Comparison of ENCODE assay signal across 9 cellular contexts in genomic region chr19:53980553-53981407, GRCh38. TPM values are rescaled to one million over a fixed set of nuclear protein-coding genes. Genes with fewer than 3 reads are reported as not detected.
DNase-seq lines count a peak whose midpoint lies in the region; ATAC-seq, FAIRE-seq and TF ChIP-seq lines count a peak whose summit lies in the region.
"Had no signal": no experiment of that assay in that cellular context is flagged by ENCODE, and none has a peak within 500 bp of the region (broad histone marks: within the 10 kb centered on the region; RNA-seq: fewer than 3 reads in every experiment).

No MANE protein-coding gene starts in this region.

- WGBS in HepG2 (ENCODE audit: low lambda C conversion rate), result 46% methylated on average over 20 of the region's 21 CpGs
- WGBS in sigmoid colon, 2 donors, result 17 to 33% methylated on average over 21 of the region's 21 CpGs

- H3K36me3 ChIP-seq in ACC112 (ENCODE audit: insufficient read depth, low read length) (no peaks in the 10 kb centered on the region), HepG2 (replicated peaks in 1 of 2; ENCODE audit: control insufficient read depth in 1 of 2, insufficient read depth in 2 of 2, low read length in 2 of 2) (no peaks in the 10 kb centered on the region), sigmoid colon (no peaks in the 10 kb centered on the region)

- TF ChIP-seq EP300 in HepG2 (IDR thresholded peaks at IDR 0.05; ENCODE audit: low read depth in 2 of 2, low read length in 2 of 2) (no peak), HepG2 (CRISPR knock-in tag; IDR thresholded peaks at IDR 0.05; ENCODE audit: borderline replicate concordance) (no peak), sigmoid colon (IDR thresholded peaks at IDR 0.05) (no peak)

- TF ChIP-seq POLR2A in HepG2 (IDR thresholded peaks at IDR 0.05; ENCODE audit: insufficient read depth in 1 of 2, low read depth in 2 of 2, low read length in 2 of 2) (no peak), sigmoid colon (IDR thresholded peaks at IDR 0.05) (no peak)

- CTCF ChIA-PET in HepG2 (lab: Yijun Ruan, JAX; ENCODE audit: low intra/inter-chr PET ratio, low total read pairs), result no interaction called here

- peaks cover 9% of the 10 kb centered on the region for H3K79me2 ChIP-seq in ACC112 (ENCODE audit: control insufficient read depth, insufficient read depth, low read length, unreplicated experiment)
- H3K79me2 ChIP-seq in HepG2 (ENCODE audit: insufficient read depth, low read length), result no peaks in the 10 kb centered on the region

- POLR2A ChIA-PET in HepG2 (lab: Yijun Ruan, JAX), result no interaction called here

- TF ChIP-seq CTCF in astrocyte of the cerebellum (IDR thresholded peaks at IDR 0.05; ENCODE audit: low read depth, low read length, missing control alignments) (no peak), HepG2 (CRISPR knock-in tag; IDR thresholded peaks at IDR 0.05) (no peak), sigmoid colon (IDR thresholded peaks at IDR 0.05) (no peak)

- no peaks in the 10 kb centered on the region for H4K20me1 ChIP-seq in HepG2 (ENCODE audit: insufficient read depth, low read length)

- TF ChIP-seq RAD21 in HepG2 (CRISPR knock-in tag; IDR thresholded peaks at IDR 0.05), result no peak

- no peak overlapping the region for H3K4me2 ChIP-seq in HepG2 (ENCODE audit: low read depth, low read length)
- H3K4me2 ChIP-seq: KMS-11 had no signal

- FAIRE-seq in HepG2 (lab: Jason Lieb, UNC), result no peak

- H3K9me3 ChIP-seq in HepG2 (ENCODE audit: low read length), result no peaks in the 10 kb centered on the region
- no peaks in the 10 kb centered on the region for H3K9me3 ChIP-seq in sigmoid colon

- H3K4me1 ChIP-seq in ACC112 (ENCODE audit: control insufficient read depth, insufficient read depth, low read length, unreplicated experiment), result no peaks in the 10 kb centered on the region
- no peaks in the 10 kb centered on the region for H3K4me1 ChIP-seq in HepG2 (ENCODE audit: insufficient read depth, low read length)
- peaks cover 0 to 35% (median 26%) of the 10 kb centered on the region in 4 donors for H3K4me1 ChIP-seq in sigmoid colon

- DNase-seq in HK-2 (ENCODE audit: unreplicated experiment) (peak; percentile 52), astrocyte of the cerebellum (ENCODE audit: low read depth) (no peak), HepG2 (ENCODE audit: low spot score) (peak; percentile 6), sigmoid colon (no peak), NCI-H2171 (lab: John Stamatoyannopoulos, UW) (no peak)

- ATAC-seq in HepG2 (peak; percentile 13; the same call in 1 of the 3 replicates), HG02973 (IDR thresholded peaks at IDR 0.05; ENCODE audit: unreplicated experiment) (no peak), GM21515 (IDR thresholded peaks at IDR 0.05; ENCODE audit: unreplicated experiment) (no peak)

- H3K27me3 ChIP-seq in ACC112 (ENCODE audit: insufficient read depth, low read length) (no peaks in the 10 kb centered on the region), HepG2 (ENCODE audit: control insufficient read depth in 1 of 2, insufficient read depth in 2 of 2, low read length in 2 of 2) (peaks cover 3 to 16% of the 10 kb centered on the region in 2 experiments; a peak in 2 of 5 replicates), sigmoid colon (peaks cover 36 to 87% (median 71%) of the 10 kb centered on the region in 3 donors)

- H2AFZ ChIP-seq in ACC112 (ENCODE audit: low read length, unreplicated experiment) (no peak overlapping the region), HepG2 (ENCODE audit: low read length) (no peak overlapping the region)

- intact Hi-C loops in HepG2 (cut with micrococcal nuclease; ENCODE audit: unreplicated experiment) (no loop called here), sigmoid colon (cut with DNase I) (no loop called here)

- peak overlapping the region; percentile 83 for H3K4me3 ChIP-seq in ACC112 (ENCODE audit: low read depth, low read length)
- H3K4me3 ChIP-seq in astrocyte of the cerebellum (ENCODE audit: low read depth, low read length), result peak overlapping the region; percentile 44
- no peak overlapping the region for H3K4me3 ChIP-seq in HepG2 (replicated peaks in 1 of 3; ENCODE audit: insufficient read depth in 1 of 3, low read depth in 2 of 3, low read length in 3 of 3)
- peak overlapping the region in 1 of 4 donors; percentile 23 for H3K4me3 ChIP-seq in sigmoid colon

- H3K9ac ChIP-seq in HepG2 (ENCODE audit: insufficient read depth, low read depth, low read length), result no peak overlapping the region
- H3K9ac ChIP-seq: KMS-11 had no signal

- H3K27ac ChIP-seq in ACC112 (ENCODE audit: low read depth, low read length) (peak overlapping the region; percentile 85), HepG2 (ENCODE audit: extremely low read length, insufficient read depth, low read length) (no peak overlapping the region), sigmoid colon (no peak overlapping the region)
- H3K27ac ChIP-seq: KMS-11 had no signal

- in situ Hi-C loops in astrocyte of the cerebellum (cut with HindIII; ENCODE audit: low sequenced_read_pairs), result no loop called here
- in situ Hi-C loops in HepG2 (cut with HindIII; ENCODE audit: extremely low pct_ligation_motif_present, low pct_unique_long_range_greater_than_20kb), result no loop called here

- BruUV-seq in HepG2 (replicated peaks; lab: Mats Ljungman, UMichigan), result no TSS peak

TF ChIP-seq in HepG2, 621 proteins besides CTCF, POLR2A, EP300 and RAD21:
- TF ChIP-seq ZNF337 (CRISPR knock-in tag; IDR thresholded peaks at IDR 0.05; ENCODE audit: borderline replicate concordance, low read depth), result no peak
- TF ChIP-seq ATF7 (IDR thresholded peaks at IDR 0.05), result peak; percentile 51
- no peak for TF ChIP-seq ATF7 (CRISPR knock-in tag; IDR thresholded peaks at IDR 0.05)
- no peak for TF ChIP-seq GATAD2A (CRISPR knock-in tag; IDR thresholded peaks at IDR 0.05)
TF ChIP-seq in HepG2: peak in this region for 1.

RNA-seq across cellular contexts. Expression of gene CACNG6, which starts 10.7 kb away (rescaled TPM):
- total RNA-seq in HepG2 (2016; rRNA removed; fragmentation: Illumina TruSeq; extraction: Trizol) (not detected in 2 replicates), sigmoid colon (not detected)
- not detected in 2 replicates for total RNA-seq in HepG2 (2016; cell fraction: cytosol; rRNA removed; fragmentation: Illumina TruSeq; extraction: Trizol; ENCODE audit: low read depth)
- not detected in 2 replicates for total RNA-seq in HepG2 (2016; cell fraction: insoluble cytoplasmic fraction; rRNA removed; fragmentation: Illumina TruSeq; extraction: Trizol)
- not detected in 2 replicates for total RNA-seq in HepG2 (2016; cell fraction: membrane; rRNA removed; fragmentation: Illumina TruSeq; extraction: Trizol)
- not detected in 2 replicates for total RNA-seq in HepG2 (2016; cell fraction: nucleus; rRNA removed; fragmentation: Illumina TruSeq; extraction: Trizol)
- polyA plus RNA-seq in HepG2 (2011; rRNA removed) (not detected in 2 replicates), sigmoid colon (not detected)
- 0.03 TPM in 1 of 2 replicates, not detected in the other for polyA plus RNA-seq in HepG2 (2011; cell fraction: cytosol; rRNA removed)
- not detected in 2 replicates for polyA plus RNA-seq in HepG2 (2011; cell fraction: nucleus; rRNA removed)
- not detected in 2 replicates for polyA plus RNA-seq in HepG2 (2012)
- not detected in 2 replicates for polyA plus RNA-seq in HepG2 (2016; cell fraction: cytosol; fragmentation: Illumina TruSeq; extraction: Trizol; ENCODE audit: low read depth)
- not detected in 2 replicates for polyA plus RNA-seq in HepG2 (2016; cell fraction: insoluble cytoplasmic fraction; fragmentation: Illumina TruSeq; extraction: Trizol; ENCODE audit: low read depth)
- polyA plus RNA-seq in HepG2 (2016; cell fraction: membrane; fragmentation: Illumina TruSeq; extraction: Trizol; ENCODE audit: low read depth), result not detected in 2 replicates
- not detected in 2 replicates for polyA plus RNA-seq in HepG2 (2016; cell fraction: nucleus; fragmentation: Illumina TruSeq; extraction: Trizol; ENCODE audit: insufficient read depth, low read depth)
- polyA minus RNA-seq in HepG2 (2011; rRNA and poly(A)+ RNA removed; ENCODE audit: low replicate concordance), result 0.14 TPM in 1 of 2 replicates, not detected in the other
- polyA minus RNA-seq in HepG2 (2011; cell fraction: cytosol; rRNA and poly(A)+ RNA removed), result not detected in 2 replicates
- not detected in 2 replicates for polyA minus RNA-seq in HepG2 (2011; cell fraction: nucleus; rRNA and poly(A)+ RNA removed)

RNA-seq across cellular contexts. Expression of gene CACNG8, which starts 18.0 kb away (rescaled TPM):
- total RNA-seq in HepG2 (2016; rRNA removed; fragmentation: Illumina TruSeq; extraction: Trizol), result not detected in 2 replicates
- not detected in 2 replicates for total RNA-seq in HepG2 (2016; cell fraction: cytosol; rRNA removed; fragmentation: Illumina TruSeq; extraction: Trizol; ENCODE audit: low read depth)
- not detected in 2 replicates for total RNA-seq in HepG2 (2016; cell fraction: insoluble cytoplasmic fraction; rRNA removed; fragmentation: Illumina TruSeq; extraction: Trizol)
- not detected in 2 replicates for total RNA-seq in HepG2 (2016; cell fraction: membrane; rRNA removed; fragmentation: Illumina TruSeq; extraction: Trizol)
- not detected in 2 replicates for total RNA-seq in HepG2 (2016; cell fraction: nucleus; rRNA removed; fragmentation: Illumina TruSeq; extraction: Trizol)
- not detected in 2 replicates for polyA plus RNA-seq in HepG2 (2011; rRNA removed)
- polyA plus RNA-seq in HepG2 (2011; cell fraction: cytosol; rRNA removed), result not detected in 2 replicates
- not detected in 2 replicates for polyA plus RNA-seq in HepG2 (2011; cell fraction: nucleus; rRNA removed)
- polyA plus RNA-seq in HepG2 (2012), result not detected in 2 replicates
- polyA plus RNA-seq in HepG2 (2016; cell fraction: cytosol; fragmentation: Illumina TruSeq; extraction: Trizol; ENCODE audit: low read depth), result not detected in 2 replicates
- not detected in 2 replicates for polyA plus RNA-seq in HepG2 (2016; cell fraction: insoluble cytoplasmic fraction; fragmentation: Illumina TruSeq; extraction: Trizol; ENCODE audit: low read depth)
- not detected in 2 replicates for polyA plus RNA-seq in HepG2 (2016; cell fraction: membrane; fragmentation: Illumina TruSeq; extraction: Trizol; ENCODE audit: low read depth)
- polyA plus RNA-seq in HepG2 (2016; cell fraction: nucleus; fragmentation: Illumina TruSeq; extraction: Trizol; ENCODE audit: insufficient read depth, low read depth), result not detected in 2 replicates
- polyA minus RNA-seq in HepG2 (2011; rRNA and poly(A)+ RNA removed; ENCODE audit: low replicate concordance), result 0.09 TPM in 1 of 2 replicates, not detected in the other
- polyA minus RNA-seq in HepG2 (2011; cell fraction: cytosol; rRNA and poly(A)+ RNA removed), result not detected in 2 replicates
- polyA minus RNA-seq in HepG2 (2011; cell fraction: nucleus; rRNA and poly(A)+ RNA removed), result not detected in 2 replicates
- total RNA-seq in sigmoid colon, result under 1 TPM in 1 of 4 donors, not detected in 3; under 0.01 TPM
- under 1 TPM in 1 of 3 donors, not detected in 2; 0.03 TPM for polyA plus RNA-seq in sigmoid colon

Comparison
In these comparisons a context has a peak if more than half of its experiments do, and no peak if none do; other contexts are left out.
1. H3K4me3 ChIP-seq: peak in ACC112 (single experiment) and astrocyte of the cerebellum (single experiment); none in HepG2 (0 of 3).
2. DNase-seq: peak in HK-2 (single experiment) and HepG2 (single experiment); none in astrocyte of the cerebellum (single experiment), sigmoid colon (single experiment) and NCI-H2171 (single experiment).